Comparison of ENCODE assay signal across 12 cellular contexts in the genomic region with DNA sequence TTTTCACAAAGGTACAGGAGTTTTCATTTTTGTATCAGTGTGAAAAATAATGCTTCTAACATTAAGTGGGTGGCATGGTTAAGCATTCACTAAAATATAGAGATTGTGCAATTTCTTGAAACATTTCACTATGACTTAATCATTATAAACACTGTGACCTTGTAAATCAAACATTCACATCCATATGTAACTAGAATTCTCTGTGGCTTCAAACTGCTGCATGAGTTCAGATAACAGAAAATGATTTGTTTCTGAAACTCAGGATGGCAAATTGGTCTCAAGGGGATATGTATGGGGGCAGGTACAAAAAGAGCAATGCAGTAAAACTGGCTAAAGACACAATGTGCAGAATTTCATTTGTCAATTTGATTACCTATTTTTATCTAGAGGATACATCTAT. TPM values are rescaled to one million over a fixed set of nuclear protein-coding genes. Genes with fewer than 3 reads are reported as not detected.
DNase-seq lines count a peak whose midpoint lies in the region; ATAC-seq, FAIRE-seq and TF ChIP-seq lines count a peak whose summit lies in the region.
"Had no signal": no experiment of that assay in that cellular context is flagged by ENCODE, and none has a peak within 500 bp of the region (broad histone marks: within the 10 kb centered on the region; RNA-seq: fewer than 3 reads in every experiment).

No MANE protein-coding gene starts in this region.

- peak overlapping the region in 3 of 7 donors; percentile 33 to 96 (median 51) for H3K4me3 Mint-ChIP-seq in CD8-positive, alpha-beta memory T cell
- H3K4me3 Mint-ChIP-seq: stimulated activated naive B cell treated with anti-CD40 and anti-IgM and Interleukin-4, amounts not matched to agents 10 μg/mL and 1 μg/mL and 100 μg/mL, for 72 hours had no signal

- TF ChIP-seq RAD21 in A549 (conservative IDR thresholded peaks at IDR 0.05 in 1 of 2, IDR thresholded peaks at IDR 0.05 in 1 of 2), result no peak

- H3K4me3 ChIP-seq in A549 (peak overlapping the region; percentile 0; the same call in 1 of the 3 replicates), SK-N-MC (peak overlapping the region; percentile 3), fibroblast of mammary gland (ENCODE audit: control insufficient read depth, low read depth, low read length) (no peak overlapping the region), ovary (no peak overlapping the region)
- no peak overlapping the region for H3K4me3 ChIP-seq in CD8-positive, alpha-beta memory T cell (ENCODE audit: low read length)

- CTCF ChIA-PET in A549 (lab: Yijun Ruan, JAX), result no interaction called here
- CTCF ChIA-PET in CD8-positive, alpha-beta memory T cell (lab: Charles Lee), result no interaction called here

- peaks cover 0 to 29% (median 6%) of the 10 kb centered on the region in 3 donors for H3K36me3 Mint-ChIP-seq in CD8-positive, alpha-beta memory T cell

- peak overlapping the region; percentile 75 for H3K4me2 ChIP-seq in A549

- TF ChIP-seq POLR2A in A549 (IDR thresholded peaks at IDR 0.05; ENCODE audit: low read length) (no peak), ovary (IDR thresholded peaks at IDR 0.05) (no peak)

- TF ChIP-seq EP300 in A549 (IDR thresholded peaks at IDR 0.05) (no peak), ovary (IDR thresholded peaks at IDR 0.05) (no peak)

- peaks cover 0 to 4% of the 10 kb centered on the region in 2 donors for H3K27me3 Mint-ChIP-seq in CD8-positive, alpha-beta memory T cell
- H3K27me3 Mint-ChIP-seq: stimulated activated naive B cell treated with anti-CD40 and anti-IgM and Interleukin-4, amounts not matched to agents 10 μg/mL and 1 μg/mL and 100 μg/mL, for 72 hours had no signal

- H3K9ac ChIP-seq in SK-N-MC (ENCODE audit: insufficient read length), result no peak overlapping the region

- H3K36me3 ChIP-seq in CD8-positive, alpha-beta memory T cell (ENCODE audit: insufficient read depth, low read length), result no peaks in the 10 kb centered on the region
- H3K36me3 ChIP-seq in SK-N-MC (ENCODE audit: insufficient read depth, low read length) (peaks cover 36% of the 10 kb centered on the region), ovary (no peaks in the 10 kb centered on the region)

- POLR2A ChIA-PET in A549 (lab: Yijun Ruan, JAX), result no interaction called here
- POLR2A ChIA-PET in CD8-positive, alpha-beta memory T cell (lab: Charles Lee), result no interaction called here

- peak overlapping the region; percentile 47 to 72 for H3K27ac ChIP-seq in A549
- H3K27ac ChIP-seq in CD8-positive, alpha-beta memory T cell (ENCODE audit: low read depth, low read length), result no peak overlapping the region
- H3K27ac ChIP-seq in SK-N-MC, result peak overlapping the region; percentile 64
- H3K27ac ChIP-seq in ovary, result no peak overlapping the region

- H3K4me1 ChIP-seq in A549, result peaks cover 38% of the 10 kb centered on the region
- H3K4me1 ChIP-seq in CD8-positive, alpha-beta memory T cell (ENCODE audit: insufficient read depth, low read length), result peaks cover 42% of the 10 kb centered on the region
- peaks cover 13% of the 10 kb centered on the region for H3K4me1 ChIP-seq in ovary (ENCODE audit: insufficient read depth)

- H3K4me1 Mint-ChIP-seq in CD8-positive, alpha-beta memory T cell, result peaks cover 63 to 86% (median 80%) of the 10 kb centered on the region in 3 donors

- no peaks in the 10 kb centered on the region for H3K27me3 ChIP-seq in CD8-positive, alpha-beta memory T cell (ENCODE audit: insufficient read depth, low read length, poor library complexity, severe bottlenecking)
- no peaks in the 10 kb centered on the region for H3K27me3 ChIP-seq in ovary

- intact Hi-C loops in ovary (cut with DNase I), result no loop called here

- H3K27ac Mint-ChIP-seq in CD8-positive, alpha-beta memory T cell, result peak overlapping the region in 7 of 8 donors; percentile 2 to 94 (median 55)

- no peak for FAIRE-seq in A549 (lab: Jason Lieb, UNC)

- H3K9me3 ChIP-seq in A549 (no peaks in the 10 kb centered on the region), SK-N-MC (ENCODE audit: low read depth, low read length) (no peaks in the 10 kb centered on the region), ovary (no peaks in the 10 kb centered on the region)
- H3K9me3 ChIP-seq in CD8-positive, alpha-beta memory T cell (ENCODE audit: low read length), result no peaks in the 10 kb centered on the region

- TF ChIP-seq CTCF in A549 (IDR thresholded peaks at IDR 0.05) (no peak), fibroblast of mammary gland (conservative IDR thresholded peaks at IDR 0.05; ENCODE audit: control insufficient read depth, insufficient read depth, low read depth, low read length) (no peak), ovary (IDR thresholded peaks at IDR 0.05) (no peak)

- ATAC-seq in A549 (no peak), GM19452 (IDR thresholded peaks at IDR 0.05; ENCODE audit: unreplicated experiment) (no peak)
- ATAC-seq: stimulated activated naive B cell treated with anti-CD40 and anti-IgM and Interleukin-4, amounts not matched to agents 10 μg/mL and 1 μg/mL and 100 μg/mL, for 72 hours had no signal

- DNase-seq in A549 (ENCODE audit: low read depth in 1 of 2, low spot score in 1 of 2), result no peak
- DNase-seq in CD8-positive, alpha-beta memory T cell, result no peak
- no peak for DNase-seq in SK-N-MC (ENCODE audit: low read depth, low spot score)
- peak; percentile 52 for DNase-seq in fibroblast of mammary gland (ENCODE audit: low read depth)
- DNase-seq in COR-L47 (lab: John Stamatoyannopoulos, UW), result no peak
- DNase-seq in ovary, result no peak
- no peak for DNase-seq in NCI-H2029 treated with DMSO at 0.1 percent for 48 hours (lab: John Stamatoyannopoulos, UW)
- DNase-seq: activated gamma-delta T cell; left ventricle myocardium superior; NCI-H524; stimulated activated naive B cell treated with anti-CD40 and anti-IgM and Interleukin-4, amounts not matched to agents 10 μg/mL and 1 μg/mL and 100 μg/mL, for 72 hours had no signal

- H3K9me3 Mint-ChIP-seq in CD8-positive, alpha-beta memory T cell, result no peaks in the 10 kb centered on the region

TF ChIP-seq in A549, 52 proteins besides CTCF, POLR2A, EP300 and RAD21:
- TF ChIP-seq MYC (IDR thresholded peaks at IDR 0.05; ENCODE audit: borderline replicate concordance, low read length) (no peak), MAX (IDR thresholded peaks at IDR 0.05) (no peak), CEBPB (IDR thresholded peaks at IDR 0.05) (peak; percentile 87 to 88; a peak in 3 of 4 replicates), GATA3 (IDR thresholded peaks at IDR 0.05; ENCODE audit: borderline replicate concordance) (no peak)

RNA-seq across cellular contexts. Expression of gene FAM133B, which starts 3.8 kb away (rescaled TPM):
- polyA plus RNA-seq in A549 (2011; rRNA removed), result 18.3 and 33.6 TPM in 2 replicates
- polyA plus RNA-seq in A549 (2012; cell fraction: cytosol; rRNA removed), result 6.2 and 7.9 TPM in 2 replicates
- 5.8 and 12.2 TPM in 2 replicates for polyA plus RNA-seq in A549 (2012; cell fraction: nucleus; rRNA removed)
- 25.6 to 29.3 TPM (median 26.7 TPM) in 3 replicates for polyA plus RNA-seq in A549 (2017; fragmentation: RNase III; extraction: RNeasy Plus Mini Kit Qiagen cat#74134 plus additional on column Dnase treatment)
- polyA minus RNA-seq in A549 (2011; rRNA and poly(A)+ RNA removed), result 12.2 and 13.2 TPM in 2 replicates
- 10 to 100 TPM; 29.3 to 31.5 TPM for total RNA-seq in CD8-positive, alpha-beta memory T cell
- 20.8 TPM for polyA plus RNA-seq in CD8-positive, alpha-beta memory T cell
- 10 to 100 TPM; 18.8 to 28.1 (median 23.5) TPM for total RNA-seq in ovary
- 10 to 100 TPM; 17.3 to 21.2 TPM for polyA plus RNA-seq in ovary

RNA-seq across cellular contexts. Expression of gene RBM48, which starts 57.8 kb away (rescaled TPM):
- 6.5 and 7.0 TPM in 2 replicates for polyA plus RNA-seq in A549 (2011; rRNA removed)
- polyA plus RNA-seq in A549 (2012; cell fraction: cytosol; rRNA removed), result 1.9 and 2.6 TPM in 2 replicates
- polyA plus RNA-seq in A549 (2012; cell fraction: nucleus; rRNA removed), result 2.8 and 7.4 TPM in 2 replicates
- polyA plus RNA-seq in A549 (2017; fragmentation: RNase III; extraction: RNeasy Plus Mini Kit Qiagen cat#74134 plus additional on column Dnase treatment), result 7.1 to 8.1 TPM (median 7.9 TPM) in 3 replicates
- polyA minus RNA-seq in A549 (2011; rRNA and poly(A)+ RNA removed), result 7.7 and 7.9 TPM in 2 replicates
- total RNA-seq in CD8-positive, alpha-beta memory T cell, result 10 to 100 TPM; 15.7 to 18.0 TPM
- 28.3 TPM for polyA plus RNA-seq in CD8-positive, alpha-beta memory T cell
- total RNA-seq in ovary, result 10 to 100 TPM in 6 of 7 donors, 1 to 10 TPM in 1; 7.5 to 18.1 (median 13.6) TPM
- polyA plus RNA-seq in ovary, result 10 to 100 TPM; 12.6 to 24.4 TPM

RNA-seq across cellular contexts. Expression of gene PEX1, which starts 58.1 kb away (rescaled TPM):
- polyA plus RNA-seq in A549 (2011; rRNA removed) (22.7 and 23.2 TPM in 2 replicates), A549 (2017; fragmentation: RNase III; extraction: RNeasy Plus Mini Kit Qiagen cat#74134 plus additional on column Dnase treatment) (8.2 to 10.1 TPM (median 8.8 TPM) in 3 replicates), ovary (10 to 100 TPM; 11.9 to 17.3 TPM)
- polyA plus RNA-seq in A549 (2012; cell fraction: cytosol; rRNA removed), result 4.0 and 4.3 TPM in 2 replicates
- polyA plus RNA-seq in A549 (2012; cell fraction: nucleus; rRNA removed), result 6.3 and 9.4 TPM in 2 replicates
- polyA minus RNA-seq in A549 (2011; rRNA and poly(A)+ RNA removed), result 7.6 and 8.9 TPM in 2 replicates
- total RNA-seq in CD8-positive, alpha-beta memory T cell, result 10 to 100 TPM; 17.8 to 18.0 TPM
- 9.2 TPM for polyA plus RNA-seq in CD8-positive, alpha-beta memory T cell
- total RNA-seq in ovary, result 10 to 100 TPM; 14.5 to 21.4 (median 19.8) TPM

Comparison
In these comparisons a context has a peak if more than half of its experiments do, and no peak if none do; other contexts are left out.
1. H3K27ac ChIP-seq: peak in A549 (2 of 2) and SK-N-MC (single experiment); none in CD8-positive, alpha-beta memory T cell (single experiment) and ovary (0 of 2).
2. H3K4me3 ChIP-seq: peak in A549 (single experiment) and SK-N-MC (single experiment); none in CD8-positive, alpha-beta memory T cell (single experiment), fibroblast of mammary gland (single experiment) and ovary (single experiment).